ENCODE assay signal across 10 cellular contexts in the genomic region with DNA sequence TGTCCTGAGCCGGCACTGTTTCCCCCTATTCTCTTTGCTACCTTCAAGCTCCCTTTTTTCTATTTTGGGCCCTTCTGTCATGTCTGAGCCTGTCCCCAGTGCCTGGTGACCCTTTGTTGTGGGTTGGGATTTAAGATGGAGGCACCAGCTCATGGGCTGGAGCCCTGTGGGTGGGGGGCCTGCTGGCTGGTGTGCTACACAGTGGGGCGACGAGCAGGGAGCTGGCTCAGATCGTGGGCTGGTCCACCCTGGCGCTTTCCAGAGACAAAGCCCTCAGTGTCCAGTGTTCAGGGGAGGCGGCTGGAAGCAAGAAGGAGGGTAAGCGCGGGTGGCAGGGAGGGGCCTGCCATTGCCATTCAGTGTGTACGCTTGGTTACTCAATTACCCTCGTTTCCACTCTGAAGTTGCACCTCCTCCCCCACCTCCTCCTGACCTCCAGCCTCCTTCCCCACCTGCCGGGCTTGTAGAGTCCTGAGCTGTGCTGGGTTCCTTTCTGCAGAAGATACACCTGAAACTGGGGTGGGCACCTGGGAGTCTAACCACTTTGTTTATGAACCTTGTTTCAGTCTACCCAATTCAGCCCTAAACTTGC. TPM values are rescaled to one million over a fixed set of nuclear protein-coding genes. Genes with fewer than 3 reads are reported as not detected.
DNase-seq lines count a peak whose midpoint lies in the region; ATAC-seq and TF ChIP-seq lines count a peak whose summit lies in the region.
"Had no signal": no experiment of that assay in that cellular context is flagged by ENCODE, and none has a peak within 500 bp of the region (broad histone marks: within the 10 kb centered on the region; RNA-seq: fewer than 3 reads in every experiment).

No MANE protein-coding gene starts in this region.

- peaks cover 93% of the 10 kb centered on the region for H3K4me1 Mint-ChIP-seq in dendritic cell treated with granulocyte-macrophage colony-stimulating factor and Interleukin-4, amounts not matched to agents 40 ng/mL and 50 ng/mL, for 4 days (ENCODE audit: low read depth)
- peaks cover 18 to 50% (median 30%) of the 10 kb centered on the region in 4 donors for H3K4me1 Mint-ChIP-seq in naive thymus-derived CD8-positive, alpha-beta T cell

- H3K4me3 ChIP-seq in left ventricle myocardium inferior (no peak overlapping the region), thyroid gland (replicated peaks in 1 of 3) (no peak overlapping the region)

- H3K9me3 ChIP-seq in left ventricle myocardium inferior (replicated peaks) (no peaks in the 10 kb centered on the region), thyroid gland (no peaks in the 10 kb centered on the region)

- DNase-seq in left ventricle myocardium inferior (no peak), Right ventricle myocardium inferior (ENCODE audit: missing footprints) (no peak), NK-92 (lab: John Stamatoyannopoulos, UW; ENCODE audit: unreplicated experiment) (no peak), thyroid gland (no peak)
- DNase-seq in naive thymus-derived CD8-positive, alpha-beta T cell = no peak
- DNase-seq in activated effector memory CD4-positive, alpha-beta T cell treated with Interleukin-2 at 50 U/mL for 16 hours = no peak
- DNase-seq in activated T-cell treated with anti-CD3 and anti-CD28 coated beads, Interleukin-2, amount 50 U/mL, for 48 hours = no peak

- no peaks in the 10 kb centered on the region for H3K27me3 Mint-ChIP-seq in dendritic cell treated with granulocyte-macrophage colony-stimulating factor and Interleukin-4, amounts not matched to agents 40 ng/mL and 50 ng/mL, for 4 days
- no peaks in the 10 kb centered on the region for H3K27me3 Mint-ChIP-seq in naive thymus-derived CD8-positive, alpha-beta T cell

- peaks cover 57% of the 10 kb centered on the region for H3K36me3 Mint-ChIP-seq in dendritic cell treated with granulocyte-macrophage colony-stimulating factor and Interleukin-4, amounts not matched to agents 40 ng/mL and 50 ng/mL, for 4 days (ENCODE audit: low read depth)
- peaks cover 0 to 24% (median 7%) of the 10 kb centered on the region in 3 donors for H3K36me3 Mint-ChIP-seq in naive thymus-derived CD8-positive, alpha-beta T cell

- no peak for TF ChIP-seq CTCF in left ventricle myocardium inferior (IDR thresholded peaks at IDR 0.05; ENCODE audit: borderline replicate concordance)
- no peak for TF ChIP-seq CTCF in thyroid gland (IDR thresholded peaks at IDR 0.05)

- no peak for ATAC-seq in Right ventricle myocardium inferior
- no peak for ATAC-seq in naive thymus-derived CD8-positive, alpha-beta T cell
- ATAC-seq: activated CD4-positive, CD25-positive, alpha-beta regulatory T cell treated with anti-CD3 and anti-CD28 coated beads, Interleukin-2, amount 50 U/mL, for 24 hours had no signal

- H3K9me3 Mint-ChIP-seq in dendritic cell treated with granulocyte-macrophage colony-stimulating factor and Interleukin-4, amounts not matched to agents 40 ng/mL and 50 ng/mL, for 4 days = no peaks in the 10 kb centered on the region
- no peaks in the 10 kb centered on the region for H3K9me3 Mint-ChIP-seq in naive thymus-derived CD8-positive, alpha-beta T cell

- POLR2A ChIA-PET in naive thymus-derived CD8-positive, alpha-beta T cell (lab: Charles Lee) = no interaction called here

- H3K27me3 ChIP-seq in left ventricle myocardium inferior (ENCODE audit: low read depth) (no peaks in the 10 kb centered on the region), thyroid gland (no peaks in the 10 kb centered on the region)

- intact Hi-C loops in left ventricle myocardium inferior (cut with micrococcal nuclease) = no loop called here
- intact Hi-C loops in Right ventricle myocardium inferior (cut with DNase I) = no loop called here
- intact Hi-C loops in dendritic cell treated with granulocyte-macrophage colony-stimulating factor and Interleukin-4, amounts not matched to agents 40 ng/mL and 50 ng/mL, for 4 days (cut with micrococcal nuclease) = no loop called here
- intact Hi-C loops in thyroid gland (cut with DNase I) = no loop called here

- peaks cover 52% of the 10 kb centered on the region for H3K4me1 ChIP-seq in left ventricle myocardium inferior
- H3K4me1 ChIP-seq in thyroid gland = peaks cover 17 to 29% of the 10 kb centered on the region in 2 donors

- no peak overlapping the region for H3K4me3 Mint-ChIP-seq in dendritic cell treated with granulocyte-macrophage colony-stimulating factor and Interleukin-4, amounts not matched to agents 40 ng/mL and 50 ng/mL, for 4 days
- peak overlapping the region in 1 of 10 donors; percentile 2 for H3K4me3 Mint-ChIP-seq in naive thymus-derived CD8-positive, alpha-beta T cell

- peak overlapping the region; percentile 75 for H3K27ac Mint-ChIP-seq in dendritic cell treated with granulocyte-macrophage colony-stimulating factor and Interleukin-4, amounts not matched to agents 40 ng/mL and 50 ng/mL, for 4 days
- peak overlapping the region in 6 of 10 donors; percentile 16 to 81 (median 54) for H3K27ac Mint-ChIP-seq in naive thymus-derived CD8-positive, alpha-beta T cell

- H3K36me3 ChIP-seq in left ventricle myocardium inferior (peaks cover 5% of the 10 kb centered on the region), thyroid gland (no peaks in the 10 kb centered on the region)

- TF ChIP-seq POLR2A in thyroid gland (IDR thresholded peaks at IDR 0.05) = no peak

- H3K27ac ChIP-seq in left ventricle myocardium inferior (replicated peaks) (peak overlapping the region; percentile 58), thyroid gland (no peak overlapping the region)

- WGBS in thyroid gland, 2 donors = 87 to 91% methylated on average over 11 of the region's 11 CpGs

RNA-seq across cellular contexts. Expression of gene MVB12B, which starts 49.8 kb away (rescaled TPM):
- total RNA-seq in left ventricle myocardium inferior (11.2 TPM), Right ventricle myocardium inferior (12.7 TPM), thyroid gland (10 to 100 TPM; 13.4 to 19.3 (median 15.5) TPM)
- 10 to 100 TPM; 26.9 to 28.6 TPM for total RNA-seq in naive thymus-derived CD8-positive, alpha-beta T cell
- polyA plus RNA-seq in naive thymus-derived CD8-positive, alpha-beta T cell = 10 to 100 TPM in 1 of 3 donors, 1 to 10 TPM in 2; 7.2 to 12.5 (median 8.0) TPM
- total RNA-seq: HT-29 had no signal
